Comparison of ENCODE assay signal across 7 cellular contexts in the genomic region with DNA sequence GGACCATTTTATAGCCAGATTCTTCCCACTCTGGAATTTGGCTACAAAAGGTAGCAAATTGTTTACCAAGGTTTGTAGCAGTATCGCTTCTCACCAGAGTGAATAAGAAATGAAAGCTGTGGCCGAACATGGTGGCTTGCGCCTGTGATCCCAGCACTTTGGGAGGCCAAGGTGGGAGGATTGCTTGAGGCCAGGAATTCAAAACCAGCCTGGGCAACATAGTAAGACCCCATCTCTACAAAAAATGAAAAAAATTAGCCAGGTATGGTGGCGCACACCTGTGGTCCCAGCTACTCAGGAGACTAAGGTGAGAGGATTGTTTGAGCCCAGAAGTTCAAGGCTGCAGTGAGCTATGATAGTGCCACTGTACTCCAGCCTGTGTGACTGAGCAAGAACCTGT. TPM values are rescaled to one million over a fixed set of nuclear protein-coding genes. Genes with fewer than 3 reads are reported as not detected.
A peak's percentile ranks its signal among the peaks of the same experiment; 100 is the strongest.
DNase-seq lines count a peak whose midpoint lies in the region; ATAC-seq and TF ChIP-seq lines count a peak whose summit lies in the region.
"Not testable (repeated sequence)": the region's sequence is repeated elsewhere in the genome, so short reads cannot be mapped to it uniquely, and the experiment has no call there.

No MANE protein-coding gene starts in this region.

- peaks cover 52% of the 10 kb centered on the region for H3K36me3 ChIP-seq in CD4-positive, alpha-beta memory T cell (ENCODE audit: insufficient read depth, low read length)
- H3K36me3 ChIP-seq in hepatocyte (replicated peaks; ENCODE audit: insufficient read depth, low read depth), result not testable (repeated sequence)
- H3K36me3 ChIP-seq in suprapubic skin, result peaks cover 19% of the 10 kb centered on the region

- not testable (repeated sequence) for H3K4me2 ChIP-seq in hepatocyte

- not testable (repeated sequence) for H2AFZ ChIP-seq in hepatocyte

- H3K27me3 ChIP-seq in CD4-positive, alpha-beta memory T cell (ENCODE audit: insufficient read depth, low read length); hepatocyte; suprapubic skin: not testable (repeated sequence)

- peaks cover 29% of the 10 kb centered on the region for H3K4me1 ChIP-seq in CD4-positive, alpha-beta memory T cell (ENCODE audit: insufficient read depth, low read length)
- peaks cover 50% of the 10 kb centered on the region for H3K4me1 ChIP-seq in hepatocyte (ENCODE audit: insufficient read depth)
- H3K4me1 ChIP-seq in suprapubic skin, result peaks cover 50% of the 10 kb centered on the region

- H3K27ac Mint-ChIP-seq in CD4-positive, alpha-beta memory T cell, result peak overlapping the region in 6 of 7 donors; percentile 63 to 93 (median 84)
- peak overlapping the region; percentile 91 for H3K27ac Mint-ChIP-seq in activated CD4-positive, alpha-beta memory T cell treated with anti-CD3 and anti-CD28 coated beads for 36 hours
- H3K27ac Mint-ChIP-seq in central memory CD8-positive, alpha-beta T cell (ENCODE audit: low read depth), result peak overlapping the region; percentile 92
- peak overlapping the region; percentile 98 for H3K27ac Mint-ChIP-seq in natural killer cell treated with Interleukin-12 subunit alpha and Interleukin-12 subunit beta and Interleukin-15 and Interleukin-18, amount 100 ng/mL, for 72 hours

- not testable (repeated sequence) for ATAC-seq in central memory CD8-positive, alpha-beta T cell (replicated peaks; ENCODE audit: extremely low read depth, poor library complexity, severe bottlenecking); natural killer cell treated with Interleukin-12 subunit alpha and Interleukin-12 subunit beta and Interleukin-15 and Interleukin-18, amount 100 ng/mL, for 72 hours

- H3K27ac ChIP-seq in CD4-positive, alpha-beta memory T cell (ENCODE audit: low read depth, low read length), result not testable (repeated sequence)
- peak overlapping the region; percentile 72 for H3K27ac ChIP-seq in RWPE1
- H3K27ac ChIP-seq in hepatocyte, result peak overlapping the region; percentile 55
- peak overlapping the region; percentile 82 for H3K27ac ChIP-seq in suprapubic skin

- POLR2A ChIA-PET in CD4-positive, alpha-beta memory T cell (lab: Charles Lee; ENCODE audit: partially characterized antibody); RWPE1 (lab: Yijun Ruan, JAX; ENCODE audit: low non-redundant PET); activated CD4-positive, alpha-beta memory T cell treated with anti-CD3 and anti-CD28 coated beads for 36 hours (lab: Charles Lee): not testable (repeated sequence)

- TF ChIP-seq CTCF in RWPE1 (conservative IDR thresholded peaks at IDR 0.05; ENCODE audit: low read depth); hepatocyte (IDR thresholded peaks at IDR 0.05; ENCODE audit: poor library complexity); suprapubic skin (IDR thresholded peaks at IDR 0.05): not testable (repeated sequence)

- CTCF ChIA-PET in CD4-positive, alpha-beta memory T cell (lab: Charles Lee; ENCODE audit: partially characterized antibody); activated CD4-positive, alpha-beta memory T cell treated with anti-CD3 and anti-CD28 coated beads for 36 hours (lab: Charles Lee): not testable (repeated sequence)
- CTCF ChIA-PET in RWPE1 (lab: Yijun Ruan, JAX), result interaction anchor here (0.6 to 0.9 kb wide), 2 partner anchors 81 to 347 kb away, joined by 4 read pairs; no protein-coding TSS in a partner anchor

- peaks cover 63 to 68% of the 10 kb centered on the region in 2 donors for H3K36me3 Mint-ChIP-seq in CD4-positive, alpha-beta memory T cell
- H3K36me3 Mint-ChIP-seq in activated CD4-positive, alpha-beta memory T cell treated with anti-CD3 and anti-CD28 coated beads for 36 hours, result peaks cover 53% of the 10 kb centered on the region
- H3K36me3 Mint-ChIP-seq in central memory CD8-positive, alpha-beta T cell (ENCODE audit: insufficient read depth), result peaks cover 57% of the 10 kb centered on the region
- H3K36me3 Mint-ChIP-seq in natural killer cell treated with Interleukin-12 subunit alpha and Interleukin-12 subunit beta and Interleukin-15 and Interleukin-18, amount 100 ng/mL, for 72 hours, result peaks cover 36% of the 10 kb centered on the region

- not testable (repeated sequence) for TF ChIP-seq EP300 in suprapubic skin (IDR thresholded peaks at IDR 0.05)

- H3K4me3 ChIP-seq in CD4-positive, alpha-beta memory T cell (ENCODE audit: low read length in 2 of 2); hepatocyte; suprapubic skin: not testable (repeated sequence)

- DNase-seq in CD4-positive, alpha-beta memory T cell; RWPE1 (ENCODE audit: low spot score); activated CD4-positive, alpha-beta memory T cell treated with anti-CD3 and anti-CD28 coated beads for 36 hours; central memory CD8-positive, alpha-beta T cell (ENCODE audit: low spot score in 2 of 2); hepatocyte (ENCODE audit: low spot score); natural killer cell treated with Interleukin-12 subunit alpha and Interleukin-12 subunit beta and Interleukin-15 and Interleukin-18, amount 100 ng/mL, for 72 hours (ENCODE audit: low spot score); suprapubic skin (ENCODE audit: low spot score in 2 of 2): not testable (repeated sequence)

- WGBS in hepatocyte (ENCODE audit: low lambda C conversion rate, missing lambda C conversion rate), result 99% methylated on average over 4 of the region's 4 CpGs
- 97% methylated on average over 4 of the region's 4 CpGs for WGBS in suprapubic skin

- H3K9me2 ChIP-seq in hepatocyte (replicated peaks; ENCODE audit: insufficient read depth), result not testable (repeated sequence)

- H4K20me1 ChIP-seq in hepatocyte (ENCODE audit: insufficient read depth, poor library complexity, severe bottlenecking), result not testable (repeated sequence)

- not testable (repeated sequence) for TF ChIP-seq POLR2A in suprapubic skin (IDR thresholded peaks at IDR 0.05)

- H3K9me3 ChIP-seq in CD4-positive, alpha-beta memory T cell (ENCODE audit: control insufficient read depth in 1 of 2, low read length in 2 of 2); hepatocyte (ENCODE audit: low read depth); suprapubic skin: not testable (repeated sequence)

- peaks cover 18 to 52% (median 35%) of the 10 kb centered on the region in 4 donors for H3K4me1 Mint-ChIP-seq in CD4-positive, alpha-beta memory T cell
- peaks cover 24% of the 10 kb centered on the region for H3K4me1 Mint-ChIP-seq in activated CD4-positive, alpha-beta memory T cell treated with anti-CD3 and anti-CD28 coated beads for 36 hours (ENCODE audit: low read depth)
- peaks cover 33% of the 10 kb centered on the region for H3K4me1 Mint-ChIP-seq in central memory CD8-positive, alpha-beta T cell
- H3K4me1 Mint-ChIP-seq in natural killer cell treated with Interleukin-12 subunit alpha and Interleukin-12 subunit beta and Interleukin-15 and Interleukin-18, amount 100 ng/mL, for 72 hours (ENCODE audit: low read depth in 2 of 2), result peaks cover 36 to 41% of the 10 kb centered on the region in 2 donors

- not testable (repeated sequence) for H3K27me3 Mint-ChIP-seq in CD4-positive, alpha-beta memory T cell; activated CD4-positive, alpha-beta memory T cell treated with anti-CD3 and anti-CD28 coated beads for 36 hours; central memory CD8-positive, alpha-beta T cell; natural killer cell treated with Interleukin-12 subunit alpha and Interleukin-12 subunit beta and Interleukin-15 and Interleukin-18, amount 100 ng/mL, for 72 hours

- peaks cover 27% of the 10 kb centered on the region for H3K79me2 ChIP-seq in hepatocyte

- H3K4me3 Mint-ChIP-seq in CD4-positive, alpha-beta memory T cell; activated CD4-positive, alpha-beta memory T cell treated with anti-CD3 and anti-CD28 coated beads for 36 hours: not testable (repeated sequence)
- peak overlapping the region; percentile 76 for H3K4me3 Mint-ChIP-seq in central memory CD8-positive, alpha-beta T cell
- H3K4me3 Mint-ChIP-seq in natural killer cell treated with Interleukin-12 subunit alpha and Interleukin-12 subunit beta and Interleukin-15 and Interleukin-18, amount 100 ng/mL, for 72 hours, result peak overlapping the region; percentile 94

- intact Hi-C loops in CD4-positive, alpha-beta memory T cell (cut with micrococcal nuclease); activated CD4-positive, alpha-beta memory T cell treated with anti-CD3 and anti-CD28 coated beads for 36 hours (cut with micrococcal nuclease): not testable (repeated sequence)

- not testable (repeated sequence) for H3K9me3 Mint-ChIP-seq in CD4-positive, alpha-beta memory T cell; activated CD4-positive, alpha-beta memory T cell treated with anti-CD3 and anti-CD28 coated beads for 36 hours; central memory CD8-positive, alpha-beta T cell; natural killer cell treated with Interleukin-12 subunit alpha and Interleukin-12 subunit beta and Interleukin-15 and Interleukin-18, amount 100 ng/mL, for 72 hours

RNA-seq across cellular contexts. Expression of gene CRCP, which starts 33.0 kb away (rescaled TPM):
- total RNA-seq in CD4-positive, alpha-beta memory T cell, result 10 to 100 TPM; 32.8 to 36.8 TPM
- 10 to 100 TPM; 21.2 to 42.3 TPM for polyA plus RNA-seq in CD4-positive, alpha-beta memory T cell
- total RNA-seq in activated CD4-positive, alpha-beta memory T cell treated with anti-CD3 and anti-CD28 coated beads for 36 hours, result 10 to 100 TPM; 19.3 to 19.6 TPM
- total RNA-seq in hepatocyte, result 38.0 and 41.6 TPM in 2 replicates
- 9.0 and 13.8 TPM in 2 replicates for polyA plus RNA-seq in hepatocyte
- total RNA-seq in natural killer cell treated with Interleukin-12 subunit alpha and Interleukin-12 subunit beta and Interleukin-15 and Interleukin-18, amount 100 ng/mL, for 72 hours, result 10 to 100 TPM; 45.8 to 54.7 TPM
- total RNA-seq in suprapubic skin, result 10 to 100 TPM; 33.8 to 67.2 (median 42.8) TPM

RNA-seq across cellular contexts. Expression of gene TPST1, which starts 57.5 kb away (rescaled TPM):
- total RNA-seq in CD4-positive, alpha-beta memory T cell, result 1 to 10 TPM in 1 of 2 experiments, under 1 TPM in 1; 0.91 to 1.2 TPM
- 1 to 10 TPM in 1 of 2 donors, under 1 TPM in 1; 0.24 to 1.0 TPM for polyA plus RNA-seq in CD4-positive, alpha-beta memory T cell
- under 1 TPM; 0.62 to 0.94 TPM for total RNA-seq in activated CD4-positive, alpha-beta memory T cell treated with anti-CD3 and anti-CD28 coated beads for 36 hours
- 91.2 and 101 TPM in 2 replicates for total RNA-seq in hepatocyte
- polyA plus RNA-seq in hepatocyte, result 81.9 and 85.2 TPM in 2 replicates
- total RNA-seq in natural killer cell treated with Interleukin-12 subunit alpha and Interleukin-12 subunit beta and Interleukin-15 and Interleukin-18, amount 100 ng/mL, for 72 hours, result 1 to 10 TPM; 4.2 to 4.6 TPM
- total RNA-seq in suprapubic skin, result 10 to 100 TPM in 2 of 4 donors, 1 to 10 TPM in 2; 5.2 to 20.0 (median 8.2) TPM
